Comparison of ENCODE assay signal across 1 cellular context in genomic region chr10:46035923-46036849, GRCh38.
TF ChIP-seq lines count a peak whose summit lies in the region.

No MANE protein-coding gene starts in this region.

TF ChIP-seq in HepG2, 621 proteins besides CTCF, POLR2A, EP300 and RAD21 (continued from another document and continues in another):
- TF ChIP-seq ZBTB49 (CRISPR knock-in tag; IDR thresholded peaks at IDR 0.05; ENCODE audit: borderline replicate concordance) (no peak), REST (IDR thresholded peaks at IDR 0.05; ENCODE audit: borderline replicate concordance in 1 of 2, low read depth in 1 of 2, low read length in 2 of 2) (0 out of 4 replicates have a peak, but pooled peaks of 1 of the 2 experiments have one; percentile 43), KDM3A (CRISPR knock-in tag; IDR thresholded peaks at IDR 0.05; ENCODE audit: low read depth) (no peak; the same call in 1 of the 2 replicates), ZNF234 (CRISPR knock-in tag; conservative IDR thresholded peaks at IDR 0.05) (no peak), HNRNPUL1 (IDR thresholded peaks at IDR 0.05; ENCODE audit: low read depth, low read length) (no peak), ZNF780A (CRISPR knock-in tag; IDR thresholded peaks at IDR 0.05) (no peak), KDM4B (CRISPR knock-in tag; IDR thresholded peaks at IDR 0.05) (no peak), HES4 (CRISPR knock-in tag; IDR thresholded peaks at IDR 0.05; ENCODE audit: borderline replicate concordance) (no peak), KLF16 (CRISPR knock-in tag; IDR thresholded peaks at IDR 0.05) (peak in 1 of 2 experiments; percentile 56; a peak in 2 of 4 replicates), HOXD1 (CRISPR knock-in tag; IDR thresholded peaks at IDR 0.05) (no peak), YEATS4 (CRISPR knock-in tag; IDR thresholded peaks at IDR 0.05; ENCODE audit: borderline replicate concordance) (peak; percentile 60; the same call in 1 of the 2 replicates), MLX (CRISPR knock-in tag; IDR thresholded peaks at IDR 0.05) (no peak), ZNF383 (CRISPR knock-in tag; IDR thresholded peaks at IDR 0.05; ENCODE audit: borderline replicate concordance) (no peak), CSRNP1 (CRISPR knock-in tag; IDR thresholded peaks at IDR 0.05) (peak; percentile 70; the same call in 1 of the 2 replicates), JARID2 (CRISPR knock-in tag; IDR thresholded peaks at IDR 0.05; ENCODE audit: insufficient replicate concordance) (no peak), ZNF720 (CRISPR knock-in tag; IDR thresholded peaks at IDR 0.05) (no peak), ZNF543 (CRISPR knock-in tag; IDR thresholded peaks at IDR 0.05) (no peak), MTF1 (CRISPR knock-in tag; IDR thresholded peaks at IDR 0.05) (no peak), ZNF510 (CRISPR knock-in tag; IDR thresholded peaks at IDR 0.05; ENCODE audit: low read depth) (no peak), ZKSCAN1 (IDR thresholded peaks at IDR 0.05; ENCODE audit: low read length) (no peak; the same call in 1 of the 2 replicates), NR0B2 (CRISPR knock-in tag; IDR thresholded peaks at IDR 0.05) (no peak), RFX3 (CRISPR knock-in tag; IDR thresholded peaks at IDR 0.05) (no peak), ZNF460 (CRISPR knock-in tag; IDR thresholded peaks at IDR 0.05; ENCODE audit: borderline replicate concordance) (no peak), RBM39 (IDR thresholded peaks at IDR 0.05; ENCODE audit: low read depth, low read length, poor library complexity, severe bottlenecking) (no peak), NBN (conservative IDR thresholded peaks at IDR 0.05) (no peak), ZNF563 (CRISPR knock-in tag; IDR thresholded peaks at IDR 0.05) (no peak; the same call in 1 of the 2 replicates), ZSCAN25 (CRISPR knock-in tag; IDR thresholded peaks at IDR 0.05) (0 out of 2 replicates have a peak, but pooled peaks have one; percentile 26), ZNF335 (CRISPR knock-in tag; IDR thresholded peaks at IDR 0.05) (no peak), ZNF160 (CRISPR knock-in tag; IDR thresholded peaks at IDR 0.05) (no peak), ZNF441 (CRISPR knock-in tag; IDR thresholded peaks at IDR 0.05; ENCODE audit: borderline replicate concordance) (peak; percentile 56; the same call in 1 of the 2 replicates), SATB2 (CRISPR knock-in tag; IDR thresholded peaks at IDR 0.05) (no peak), RARA (CRISPR knock-in tag; IDR thresholded peaks at IDR 0.05) (peak; percentile 84), ZNF607 (CRISPR knock-in tag; IDR thresholded peaks at IDR 0.05; ENCODE audit: borderline replicate concordance) (0 out of 2 replicates have a peak, but pooled peaks have one; percentile 65), RXRA (CRISPR knock-in tag; IDR thresholded peaks at IDR 0.05) (peak; percentile 78; the same call in 1 of the 2 replicates), ZBTB2 (CRISPR knock-in tag; IDR thresholded peaks at IDR 0.05; ENCODE audit: low read depth) (0 out of 2 replicates have a peak, but pooled peaks have one; percentile 25), ATF1 (CRISPR knock-in tag; IDR thresholded peaks at IDR 0.05) (no peak), MYC (CRISPR knock-in tag; IDR thresholded peaks at IDR 0.05; ENCODE audit: borderline replicate concordance) (peak; percentile 82; the same call in 1 of the 2 replicates), HOXA9 (CRISPR knock-in tag; IDR thresholded peaks at IDR 0.05; ENCODE audit: borderline replicate concordance) (no peak), REL (CRISPR knock-in tag; conservative IDR thresholded peaks at IDR 0.05) (no peak; the same call in 1 of the 2 replicates), SNAPC2 (CRISPR knock-in tag; IDR thresholded peaks at IDR 0.05) (no peak), TRIM22 (IDR thresholded peaks at IDR 0.05) (no peak), ZNF143 (CRISPR knock-in tag; IDR thresholded peaks at IDR 0.05) (no peak), PAF1 (CRISPR knock-in tag; IDR thresholded peaks at IDR 0.05) (no peak), KDM2A (CRISPR knock-in tag; IDR thresholded peaks at IDR 0.05; ENCODE audit: borderline replicate concordance, low read depth) (no peak), ZNF569 (CRISPR knock-in tag; IDR thresholded peaks at IDR 0.05; ENCODE audit: borderline replicate concordance) (no peak), ZNF704 (CRISPR knock-in tag; IDR thresholded peaks at IDR 0.05; ENCODE audit: borderline replicate concordance) (no peak), SMARCC2 (IDR thresholded peaks at IDR 0.05) (no peak), GATAD2A (CRISPR knock-in tag; IDR thresholded peaks at IDR 0.05) (peak; percentile 92), ZFP36L2 (CRISPR knock-in tag; IDR thresholded peaks at IDR 0.05) (no peak), GMEB2 (CRISPR knock-in tag; IDR thresholded peaks at IDR 0.05; ENCODE audit: low read depth) (no peak), MTA1 (CRISPR knock-in tag; IDR thresholded peaks at IDR 0.05; ENCODE audit: borderline replicate concordance) (peak; percentile 97), ZNF337 (CRISPR knock-in tag; IDR thresholded peaks at IDR 0.05; ENCODE audit: borderline replicate concordance, low read depth) (peak; percentile 58; the same call in 1 of the 2 replicates), ZNF180 (CRISPR knock-in tag; IDR thresholded peaks at IDR 0.05; ENCODE audit: borderline replicate concordance, low read depth) (no peak), GLMP (CRISPR knock-in tag; IDR thresholded peaks at IDR 0.05; ENCODE audit: borderline replicate concordance) (no peak)
